8 cellular contexts compared by ENCODE assay signal in the genomic region with DNA sequence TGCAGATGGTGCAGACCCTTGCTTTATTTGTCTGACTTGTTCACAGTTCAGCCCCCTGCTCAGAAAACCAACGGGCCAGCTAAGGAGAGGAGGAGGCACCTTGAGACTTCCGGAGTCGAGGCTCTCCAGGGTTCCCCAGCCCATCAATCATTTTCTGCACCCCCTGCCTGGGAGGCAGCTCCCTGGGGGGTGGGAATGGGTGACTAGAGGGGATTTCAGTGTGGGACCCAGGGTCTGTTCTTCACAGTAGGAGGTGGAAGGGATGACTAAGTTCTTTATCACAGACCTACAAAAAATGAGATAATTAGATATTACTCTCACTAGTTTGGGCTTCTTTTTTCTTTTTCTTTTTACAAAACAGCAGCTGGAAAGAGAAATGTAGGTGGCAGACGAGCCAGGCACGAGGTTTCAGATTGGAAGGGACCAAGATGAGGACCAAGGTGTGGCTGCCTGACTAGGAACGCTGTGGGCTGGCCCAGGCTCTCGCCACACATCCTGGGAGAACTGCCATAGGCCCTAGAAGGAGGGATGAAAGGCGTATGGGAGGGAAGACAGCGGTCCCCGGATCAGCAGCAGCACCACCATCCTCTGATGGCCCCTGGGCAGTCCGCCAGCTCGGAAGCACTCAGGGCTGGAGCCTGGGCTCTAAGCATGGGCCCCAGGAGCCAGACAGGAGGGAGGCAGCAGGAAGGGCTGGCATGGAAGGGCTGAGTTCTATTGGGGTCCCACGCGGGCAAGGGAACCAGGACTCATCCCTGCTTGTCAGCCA. TPM values are rescaled to one million over a fixed set of nuclear protein-coding genes. Genes with fewer than 3 reads are reported as not detected.
DNase-seq lines count a peak whose midpoint lies in the region; ATAC-seq lines count a peak whose summit lies in the region.

No MANE protein-coding gene starts in this region.

- no peak overlapping the region for H3K4me3 ChIP-seq in skeletal muscle cell (ENCODE audit: low read depth, low read length)

- ATAC-seq in HG03521 (IDR thresholded peaks at IDR 0.05; ENCODE audit: unreplicated experiment), result no peak
- ATAC-seq in left lobe of liver, result no peak
- ATAC-seq in GM21390 (IDR thresholded peaks at IDR 0.05; ENCODE audit: unreplicated experiment), result no peak
- ATAC-seq in HG02938 (IDR thresholded peaks at IDR 0.05; ENCODE audit: unreplicated experiment), result no peak

- peak; percentile 96 for DNase-seq in H4 (ENCODE audit: low spot score)
- peak; percentile 80 for DNase-seq in SW480 (ENCODE audit: low spot score)
- DNase-seq in fibroblast of peridontal ligament (ENCODE audit: extremely low read depth), result peak; percentile 81
- DNase-seq in skeletal muscle cell (ENCODE audit: low read depth), result peak; percentile 25
- DNase-seq in left lobe of liver (ENCODE audit: low spot score), result no peak

RNA-seq across cellular contexts. Expression of a gene that starts 14.2 kb away (rescaled TPM):
- total RNA-seq in H4 (2014; rRNA removed; shearing (Covaris generic)), result 13.6 and 15.6 TPM in 2 replicates
- 65.3 TPM for total RNA-seq in left lobe of liver

RNA-seq across cellular contexts. Expression of a gene that starts 39.6 kb away (rescaled TPM):
- 17.8 and 21.6 TPM in 2 replicates for total RNA-seq in H4 (2014; rRNA removed; shearing (Covaris generic))
- 9.0 TPM for total RNA-seq in left lobe of liver
